9 cellular contexts compared by ENCODE assay signal in genomic region chr3:160665784-160666526, GRCh38. TPM values are rescaled to one million over a fixed set of nuclear protein-coding genes. Genes with fewer than 3 reads are reported as not detected.
DNase-seq lines count a peak whose midpoint lies in the region; ATAC-seq, FAIRE-seq and TF ChIP-seq lines count a peak whose summit lies in the region.
"Had no signal": no experiment of that assay in that cellular context is flagged by ENCODE, and none has a peak within 500 bp of the region (broad histone marks: within the 10 kb centered on the region; RNA-seq: fewer than 3 reads in every experiment).

No MANE protein-coding gene starts in this region.

- ATAC-seq in GM18909 (IDR thresholded peaks at IDR 0.05; ENCODE audit: poor library complexity, unreplicated experiment), result peak; percentile 90
- ATAC-seq in HG03045 (IDR thresholded peaks at IDR 0.05; ENCODE audit: unreplicated experiment), result peak; percentile 89
- peak; percentile 79 for ATAC-seq in RWPE2 (ENCODE audit: low read depth)

- no peaks in the 10 kb centered on the region for H3K36me3 Mint-ChIP-seq in neural crest cell (ENCODE audit: low read depth)

- H3K9ac ChIP-seq in kidney (ENCODE audit: low read length in 2 of 2), result no peak overlapping the region

- intact Hi-C loops in kidney (cut with DNase I), result no loop called here

- CTCF ChIA-PET in AG04450 (lab: Charles Lee), result interaction anchor here (0.8 kb wide), 1 partner anchor 20 kb away, joined by 3 read pairs; no protein-coding TSS in a partner anchor

- DNase-seq in AG04450 (ENCODE audit: low read depth, low spot score) (peak; percentile 69), RWPE2 (ENCODE audit: low spot score) (no peak), neural crest cell (ENCODE audit: low read depth, low spot score) (no peak), putamen (ENCODE audit: low spot score) (no peak), NCI-H2227 (lab: John Stamatoyannopoulos, UW; ENCODE audit: unreplicated experiment) (no peak), kidney (no peak)

- H3K4me3 Mint-ChIP-seq in neural crest cell, result no peak overlapping the region

- no peak for FAIRE-seq in kidney (lab: Jason Lieb, UNC)

- no peak overlapping the region for H3K4me3 ChIP-seq in AG04450 (ENCODE audit: low read depth, low read length)
- H3K4me3 ChIP-seq in RWPE2 (ENCODE audit: severe bottlenecking), result no peak overlapping the region
- no peak overlapping the region for H3K4me3 ChIP-seq in kidney (ENCODE audit: low read length in 2 of 2)

- H3K27me3 Mint-ChIP-seq in neural crest cell (ENCODE audit: low read depth), result no peaks in the 10 kb centered on the region

- TF ChIP-seq CTCF in AG04450 (IDR thresholded peaks at IDR 0.05; ENCODE audit: low read depth, low read length), result no peak
- no peak for TF ChIP-seq CTCF in RWPE2 (IDR thresholded peaks at IDR 0.05; ENCODE audit: poor library complexity, severe bottlenecking)
- no peak for TF ChIP-seq CTCF in neural crest cell (conservative IDR thresholded peaks at IDR 0.05)
- TF ChIP-seq CTCF in kidney (IDR thresholded peaks at IDR 0.05; ENCODE audit: borderline replicate concordance, extremely low read depth, insufficient read depth), result no peak

- POLR2A ChIA-PET in AG04450 (lab: Yijun Ruan, JAX), result no interaction called here

- H3K36me3 ChIP-seq in RWPE2 (ENCODE audit: low read depth) (no peaks in the 10 kb centered on the region), kidney (ENCODE audit: control insufficient read depth in 1 of 2, insufficient read depth in 2 of 2, low read length in 2 of 2) (no peaks in the 10 kb centered on the region)

- H3K27ac Mint-ChIP-seq in neural crest cell (ENCODE audit: unreplicated experiment), result peak overlapping the region; percentile 19

- H3K27ac ChIP-seq in AG04450 (ENCODE audit: low read depth, low read length), result no peak overlapping the region
- H3K27ac ChIP-seq in RWPE2 (ENCODE audit: poor library complexity, severe bottlenecking), result peak overlapping the region; percentile 26
- no peak overlapping the region for H3K27ac ChIP-seq in kidney (ENCODE audit: low read depth in 2 of 2, low read length in 2 of 2)
- H3K27ac ChIP-seq: HL-60 had no signal

- H3K27me3 ChIP-seq in AG04450 (ENCODE audit: control insufficient read depth, insufficient read depth, low read length) (no peaks in the 10 kb centered on the region), RWPE2 (ENCODE audit: insufficient read depth, poor library complexity, severe bottlenecking) (no peaks in the 10 kb centered on the region)

- no peaks in the 10 kb centered on the region for H3K9me3 ChIP-seq in AG04450 (ENCODE audit: control insufficient read depth, insufficient read depth, low read length)
- no peaks in the 10 kb centered on the region for H3K9me3 ChIP-seq in RWPE2 (ENCODE audit: severe bottlenecking)
- H3K9me3 ChIP-seq in kidney (ENCODE audit: control insufficient read depth in 1 of 2, low read length in 2 of 2), result no peaks in the 10 kb centered on the region

- H3K4me1 ChIP-seq in RWPE2 (ENCODE audit: insufficient read depth, poor library complexity, severe bottlenecking) (peaks cover 27% of the 10 kb centered on the region), kidney (ENCODE audit: control insufficient read depth in 1 of 2, insufficient read depth in 1 of 2, low read depth in 1 of 2, low read length in 2 of 2) (no peaks in the 10 kb centered on the region)

- H3K4me1 Mint-ChIP-seq in neural crest cell, result peaks cover 35% of the 10 kb centered on the region

- H3K9me3 Mint-ChIP-seq in neural crest cell, result peaks cover 4% of the 10 kb centered on the region

RNA-seq across cellular contexts. Expression of gene ARL14, which starts 11.0 kb away (rescaled TPM):
- polyA plus RNA-seq in AG04450 (2011; rRNA removed), result 0.09 TPM in 1 of 2 replicates, not detected in the other
- polyA minus RNA-seq in AG04450 (2011; rRNA and poly(A)+ RNA removed), result not detected in 2 replicates
- total RNA-seq in neural crest cell, result not detected in 2 replicates
- total RNA-seq in kidney, result 0.31 TPM
- not detected for polyA plus RNA-seq in kidney (ENCODE audit: insufficient read depth, low read depth, low replicate concordance)
